In genomic region chr15:78056714-78057269, GRCh38 we compare ENCODE assay signal across 9 cellular contexts. TPM values are rescaled to one million over a fixed set of nuclear protein-coding genes. Genes with fewer than 3 reads are reported as not detected.
DNase-seq lines count a peak whose midpoint lies in the region; ATAC-seq and TF ChIP-seq lines count a peak whose summit lies in the region.
"Had no signal": no experiment of that assay in that cellular context is flagged by ENCODE, and none has a peak within 500 bp of the region (broad histone marks: within the 10 kb centered on the region; RNA-seq: fewer than 3 reads in every experiment).

No MANE protein-coding gene starts in this region.

- H3K27me3 Mint-ChIP-seq in MCF 10A (ENCODE audit: insufficient read depth, unreplicated experiment): no peaks in the 10 kb centered on the region

- peak overlapping the region in 1 of 2 experiments; percentile 78 for H3K14ac ChIP-seq in mesenchymal stem cell (ENCODE audit: low read length in 2 of 2)

- TF ChIP-seq CTCF in MCF 10A (IDR thresholded peaks at IDR 0.05; ENCODE audit: unreplicated experiment) (no peak), GM10266 (IDR thresholded peaks at IDR 0.05; ENCODE audit: control insufficient read depth, insufficient read depth, low read depth, missing control alignments) (no peak)

- H2BK5ac ChIP-seq in mesenchymal stem cell (ENCODE audit: low read depth, low read length, poor library complexity, severe bottlenecking): peak overlapping the region; percentile 98

- no peak for ATAC-seq in HG03442 (IDR thresholded peaks at IDR 0.05; ENCODE audit: unreplicated experiment)

- peak overlapping the region; percentile 48 for H4K91ac ChIP-seq in mesenchymal stem cell (ENCODE audit: low read length)

- no peaks in the 10 kb centered on the region for H3K9me3 Mint-ChIP-seq in MCF 10A (ENCODE audit: unreplicated experiment)

- peak overlapping the region; percentile 100 for H3K27ac ChIP-seq in mesenchymal stem cell (ENCODE audit: low read length, poor library complexity, severe bottlenecking)

- H3K4ac ChIP-seq in mesenchymal stem cell (ENCODE audit: low read depth in 1 of 2, low read length in 2 of 2): peak overlapping the region in 1 of 2 experiments; percentile 77

- POLR2A ChIA-PET in MCF 10A (lab: Yijun Ruan, JAX): interaction anchor here (1.0 to 2.7 kb wide), 6 partner anchors 11 to 98 kb away, joined by 3 to 14 read pairs (median 8); no protein-coding TSS in a partner anchor

- peak overlapping the region; percentile 57 for H2BK15ac ChIP-seq in mesenchymal stem cell (ENCODE audit: low read depth, poor library complexity, severe bottlenecking)

- H3K4me1 Mint-ChIP-seq in MCF 10A (ENCODE audit: insufficient read depth, unreplicated experiment): peaks cover 32% of the 10 kb centered on the region

- DNase-seq in EH (ENCODE audit: low read depth) (peak; percentile 50), NAMALWA (ENCODE audit: low spot score) (peak; percentile 92), MCF 10A (ENCODE audit: unreplicated experiment) (no peak), mesenchymal stem cell (peak; percentile 26), NCI-H1417 treated with DMSO at 0.1 percent for 48 hours (lab: John Stamatoyannopoulos, UW) (no peak), GM10266 (ENCODE audit: extremely low spot score) (no peak)
- no peak for DNase-seq in stimulated activated CD4-positive, alpha-beta T cell treated with anti-CD3 and anti-CD28 coated beads, Interleukin-15, amount 100 ng/mL, for 24 hours

- CTCF ChIA-PET in MCF 10A (lab: Yijun Ruan, JAX): interaction anchor here (0.6 to 1.6 kb wide), 5 partner anchors 10 to 352 kb away, joined by 3 to 7 read pairs (median 4); no protein-coding TSS in a partner anchor

- peak overlapping the region; percentile 99 for H2AK5ac ChIP-seq in mesenchymal stem cell (ENCODE audit: low read length, severe bottlenecking)

- H3K18ac ChIP-seq in mesenchymal stem cell (ENCODE audit: low read depth in 1 of 2, low read length in 2 of 2): peak overlapping the region; percentile 79 to 84

- H3K4me3 Mint-ChIP-seq in MCF 10A (ENCODE audit: unreplicated experiment): no peak overlapping the region

- intact Hi-C loops in MCF 10A (cut with micrococcal nuclease): no loop called here

- no peaks in the 10 kb centered on the region for H3K27me3 ChIP-seq in mesenchymal stem cell (ENCODE audit: control insufficient read depth in 1 of 2, insufficient read depth in 1 of 2, low read length in 2 of 2)

- peaks cover 18% of the 10 kb centered on the region for H3K36me3 Mint-ChIP-seq in MCF 10A (ENCODE audit: insufficient read depth, unreplicated experiment)

- H2AFZ ChIP-seq in mesenchymal stem cell (ENCODE audit: low read depth, low read length): no peak overlapping the region

- H3K4me3 ChIP-seq in mesenchymal stem cell (ENCODE audit: insufficient read depth in 1 of 2, low read depth in 1 of 2, low read length in 2 of 2): peak overlapping the region in 1 of 2 experiments; percentile 55

- peaks cover 7% of the 10 kb centered on the region for H3K79me1 ChIP-seq in mesenchymal stem cell (replicated peaks; ENCODE audit: low read length, poor library complexity, severe bottlenecking)

- H3K9ac ChIP-seq in mesenchymal stem cell (ENCODE audit: low read length): peak overlapping the region; percentile 89

- H2BK12ac ChIP-seq in mesenchymal stem cell (ENCODE audit: low read length in 2 of 2): peak overlapping the region; percentile 49 to 91

- H3K4me2 ChIP-seq in mesenchymal stem cell (ENCODE audit: low read length, poor library complexity, severe bottlenecking): peak overlapping the region; percentile 38

- H3K4me1 ChIP-seq in mesenchymal stem cell (ENCODE audit: control insufficient read depth, insufficient read depth, low read depth, low read length): peaks cover 38% of the 10 kb centered on the region

- H4K8ac ChIP-seq in mesenchymal stem cell (ENCODE audit: low read length): peak overlapping the region; percentile 66

- no TSS peak for BruUV-seq in MCF 10A (replicated peaks; lab: Mats Ljungman, UMichigan)

- H3K27ac Mint-ChIP-seq in MCF 10A (ENCODE audit: low read depth, unreplicated experiment): peak overlapping the region; percentile 95

- H2BK120ac ChIP-seq in mesenchymal stem cell (ENCODE audit: low read depth, low read length): peak overlapping the region; percentile 67

- WGBS in mesenchymal stem cell: 14% methylated on average over 1 of the region's 2 CpGs

- H3K36me3 ChIP-seq in mesenchymal stem cell (ENCODE audit: control insufficient read depth in 1 of 2, insufficient read depth in 2 of 2, low read depth in 1 of 2, low read length in 2 of 2): peaks cover 19 to 20% of the 10 kb centered on the region in 2 experiments

- no peaks in the 10 kb centered on the region for H3K9me3 ChIP-seq in mesenchymal stem cell (ENCODE audit: control insufficient read depth, low read length)

- peak overlapping the region in 1 of 2 experiments; percentile 36 for H3K23ac ChIP-seq in mesenchymal stem cell (ENCODE audit: low read length in 2 of 2)

RNA-seq across cellular contexts. Expression of gene TBC1D2B, which starts 20.7 kb away (rescaled TPM):
- total RNA-seq in MCF 10A (2022): 21.2 and 21.6 TPM in 2 replicates
- polyA plus RNA-seq in mesenchymal stem cell (2013, experiment 1 of 2): 43.1 TPM
- polyA plus RNA-seq in mesenchymal stem cell (2013, experiment 2 of 2): 41.2 TPM

RNA-seq across cellular contexts. Expression of gene SH2D7, which starts 35.6 kb away (rescaled TPM):
- total RNA-seq in MCF 10A (2022): not detected in 2 replicates
- polyA plus RNA-seq in mesenchymal stem cell (2013, experiment 1 of 2): 0.01 TPM
- polyA plus RNA-seq in mesenchymal stem cell (2013, experiment 2 of 2): 0.01 TPM
- total RNA-seq: subcutaneous adipose tissue had no signal

Comparison
In these comparisons a context has a peak if more than half of its experiments do, and no peak if none do; other contexts are left out.
1. DNase-seq: peak in EH (single experiment), NAMALWA (single experiment) and mesenchymal stem cell (single experiment); none in MCF 10A (single experiment), NCI-H1417 treated with DMSO at 0.1 percent for 48 hours (single experiment), stimulated activated CD4-positive, alpha-beta T cell treated with anti-CD3 and anti-CD28 coated beads, Interleukin-15, amount 100 ng/mL, for 24 hours (single experiment) and GM10266 (single experiment).